Comparison of ENCODE assay signal across 9 cellular contexts in the genomic region with DNA sequence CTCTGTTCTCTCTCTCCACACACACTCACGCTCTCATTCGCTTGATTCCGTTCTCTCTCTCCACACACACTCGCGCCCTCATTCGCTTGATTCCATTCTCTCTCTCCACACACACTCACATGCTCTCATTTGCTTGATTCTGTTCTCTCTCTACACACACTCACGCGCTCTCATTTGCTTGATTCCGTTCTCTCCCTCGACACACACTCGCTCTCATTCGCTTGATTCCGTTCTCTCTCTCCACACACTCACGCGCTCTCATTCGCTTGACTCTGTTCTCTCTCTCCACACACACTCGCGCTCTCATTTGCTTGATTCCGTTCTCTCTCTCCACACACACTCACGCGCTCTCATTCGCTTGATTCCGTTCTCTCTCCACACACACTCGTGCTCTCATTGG. TPM values are rescaled to one million over a fixed set of nuclear protein-coding genes. Genes with fewer than 3 reads are reported as not detected.
"Had no signal": no experiment of that assay in that cellular context is flagged by ENCODE, and none has a peak within 500 bp of the region (broad histone marks: within the 10 kb centered on the region; RNA-seq: fewer than 3 reads in every experiment).

No MANE protein-coding gene starts in this region.

RNA-seq across cellular contexts. Expression of gene TMPRSS9, which starts 10.2 kb away (rescaled TPM):
- total RNA-seq: subcutaneous adipose tissue, suprapubic skin, tibial nerve, upper lobe of right lung, ureter, vagina had no signal
- polyA plus RNA-seq: stomach had no signal

RNA-seq across cellular contexts. Expression of gene LINGO3, which starts 41.9 kb away (rescaled TPM):
- total RNA-seq: stomach, subcutaneous adipose tissue, suprapubic skin, upper lobe of right lung, ureter, urinary bladder, uterus, vagina had no signal
- polyA plus RNA-seq: stomach had no signal
